8 cellular contexts compared by ENCODE assay signal in the genomic region with DNA sequence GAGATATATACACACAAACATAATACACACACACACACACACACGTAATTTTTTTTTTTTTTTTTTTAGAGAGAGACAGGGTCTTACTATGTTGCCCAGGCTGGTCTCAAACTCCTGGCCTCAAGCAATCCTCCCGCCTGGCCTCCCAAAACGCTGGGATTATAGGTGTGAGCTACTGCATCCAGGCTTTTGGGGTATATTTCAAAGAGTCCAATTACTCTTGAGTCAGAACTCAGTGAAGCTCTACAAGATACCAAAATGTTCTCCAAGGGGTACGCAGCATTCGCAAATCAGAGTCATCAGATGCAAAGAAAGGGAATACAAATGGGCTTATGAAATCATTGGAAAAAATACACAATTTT. TPM values are rescaled to one million over a fixed set of nuclear protein-coding genes. Genes with fewer than 3 reads are reported as not detected.
DNase-seq lines count a peak whose midpoint lies in the region; ATAC-seq, FAIRE-seq and TF ChIP-seq lines count a peak whose summit lies in the region.

No MANE protein-coding gene starts in this region.

- WGBS in pancreas, 2 donors, result 72 to 89% methylated on average over 5 of the region's 5 CpGs

- DNase-seq in brain microvascular endothelial cell (no peak), pancreas (no peak), DMS 273 (lab: John Stamatoyannopoulos, UW; ENCODE audit: unreplicated experiment) (no peak), NCI-H510A treated with DMSO at 0.1 percent for 48 hours (lab: John Stamatoyannopoulos, UW) (no peak), GM13977 (ENCODE audit: low spot score) (no peak)
- no peak for DNase-seq in stimulated activated CD4-positive, alpha-beta T cell treated with anti-CD3 and anti-CD28 coated beads, Interleukin-4, amount 100 ng/mL, for 24 hours

- H3K27me3 ChIP-seq in brain microvascular endothelial cell (replicated peaks) (no peaks in the 10 kb centered on the region), pancreas (no peaks in the 10 kb centered on the region)

- ATAC-seq in GM18868 (IDR thresholded peaks at IDR 0.05; ENCODE audit: unreplicated experiment) (peak; percentile 10), HG03025 (IDR thresholded peaks at IDR 0.05; ENCODE audit: low FRiP score, unreplicated experiment) (peak; percentile 4), pancreas (peak in 1 of 4 donors; percentile 4)

- H3K27ac ChIP-seq in brain microvascular endothelial cell (peak overlapping the region; percentile 97), pancreas (peak overlapping the region; percentile 12 to 81 (median 47))

- intact Hi-C loops in pancreas (cut with DNase I), result no loop called here

- no peak for TF ChIP-seq CTCF in brain microvascular endothelial cell (IDR thresholded peaks at IDR 0.05; ENCODE audit: low read depth, low read length, missing control alignments)
- TF ChIP-seq CTCF in pancreas (IDR thresholded peaks at IDR 0.05), result no peak
- no peak for TF ChIP-seq CTCF in GM13977 (IDR thresholded peaks at IDR 0.05; ENCODE audit: extremely low read depth, insufficient read depth, missing control alignments)

- H3K9me3 ChIP-seq in pancreas, result no peaks in the 10 kb centered on the region

- in situ Hi-C loops in brain microvascular endothelial cell (cut with HindIII; ENCODE audit: low pct_ligation_motif_present, low sequenced_read_pairs) (no loop called here), GM13977 (cut with MboI; ENCODE audit: low pct_unique_long_range_greater_than_20kb, low sequenced_read_pairs, unreplicated experiment) (no loop called here)

- FAIRE-seq in pancreas (lab: Jason Lieb, UNC), result no peak

- no peak overlapping the region for H3K4me3 ChIP-seq in brain microvascular endothelial cell (ENCODE audit: low read depth, low read length)
- H3K4me3 ChIP-seq in pancreas, result no peak overlapping the region

- peaks cover 0 to 46% (median 20%) of the 10 kb centered on the region in 3 donors for H3K4me1 ChIP-seq in pancreas

- no peaks in the 10 kb centered on the region for H3K36me3 ChIP-seq in brain microvascular endothelial cell (replicated peaks)
- H3K36me3 ChIP-seq in pancreas, result no peaks in the 10 kb centered on the region

RNA-seq across cellular contexts. Expression of gene PHLDA1, which starts 54.0 kb away (rescaled TPM):
- total RNA-seq in pancreas, result 10 to 100 TPM in 3 of 6 donors, 1 to 10 TPM in 3; 2.9 to 16.1 (median 7.1) TPM
- 1 to 10 TPM; 2.9 to 5.9 TPM for polyA plus RNA-seq in pancreas
